1 cellular context compared by ENCODE assay signal in genomic region chr11:66462010-66462409, GRCh38.
TF ChIP-seq lines count a peak whose summit lies in the region.

No MANE protein-coding gene starts in this region.

TF ChIP-seq in K562, 482 proteins besides CTCF, POLR2A, EP300 and RAD21:
- TF ChIP-seq STAT5A (IDR thresholded peaks at IDR 0.05; ENCODE audit: borderline replicate concordance, low read length), result no peak
- no peak for TF ChIP-seq CTBP1 (IDR thresholded peaks at IDR 0.05; ENCODE audit: borderline replicate concordance)
- no peak for TF ChIP-seq AFF1 (IDR thresholded peaks at IDR 0.05; ENCODE audit: low read depth in 1 of 2, partially characterized antibody in 2 of 2)
- peak; percentile 81 for TF ChIP-seq HNRNPK (IDR thresholded peaks at IDR 0.05; ENCODE audit: low read depth, low read length, poor library complexity, severe bottlenecking)
- no peak for TF ChIP-seq LARP7 (IDR thresholded peaks at IDR 0.05)
- TF ChIP-seq ZNF280A (IDR thresholded peaks at IDR 0.05; ENCODE audit: low read depth, partially characterized antibody), result no peak
- no peak for TF ChIP-seq ZNF384 (IDR thresholded peaks at IDR 0.05; ENCODE audit: low read depth, low read length)
- peak; percentile 82 for TF ChIP-seq PCBP2 (IDR thresholded peaks at IDR 0.05; ENCODE audit: low read depth, low read length, poor library complexity, severe bottlenecking)
- no peak for TF ChIP-seq NFIX (CRISPR knock-in tag; IDR thresholded peaks at IDR 0.05; ENCODE audit: low read depth)
- peak; percentile 89 for TF ChIP-seq PCBP1 (IDR thresholded peaks at IDR 0.05; ENCODE audit: low read depth, low read length, poor library complexity, severe bottlenecking)
